1 cellular context compared by ENCODE assay signal in genomic region chr14:54440037-54440436, GRCh38.
TF ChIP-seq lines count a peak whose summit lies in the region.

No MANE protein-coding gene starts in this region.

TF ChIP-seq in H1, 55 proteins besides CTCF, POLR2A, EP300 and RAD21:
- TF ChIP-seq TAF7 (optimal IDR thresholded peaks at IDR 0.05; ENCODE audit: borderline replicate concordance, low read depth, low read length) (no peak), CEBPB (IDR thresholded peaks at IDR 0.05; ENCODE audit: low read depth, low read length) (no peak), CHD2 (IDR thresholded peaks at IDR 0.05; ENCODE audit: low read length) (no peak), SIRT6 (IDR thresholded peaks at IDR 0.05; ENCODE audit: low read length) (no peak), HDAC6 (IDR thresholded peaks at IDR 0.05; ENCODE audit: low read depth, low read length) (no peak), CHD7 (IDR thresholded peaks at IDR 0.05; ENCODE audit: insufficient replicate concordance, low read length) (no peak), KDM5A (IDR thresholded peaks at IDR 0.05; ENCODE audit: low read length) (no peak), SRF (IDR thresholded peaks at IDR 0.05; ENCODE audit: low read depth, low read length) (no peak), CREB1 (IDR thresholded peaks at IDR 0.05) (no peak), JUND (IDR thresholded peaks at IDR 0.05; ENCODE audit: low read length) (no peak), MAX (IDR thresholded peaks at IDR 0.05) (no peak), TBP (IDR thresholded peaks at IDR 0.05; ENCODE audit: low read depth, low read length) (no peak), SP4 (IDR thresholded peaks at IDR 0.05; ENCODE audit: low read length) (no peak), RNF2 (IDR thresholded peaks at IDR 0.05; ENCODE audit: borderline replicate concordance, low read depth, low read length, missing control alignments, poor library complexity, severe bottlenecking) (no peak), NANOG (IDR thresholded peaks at IDR 0.05; ENCODE audit: insufficient read depth, low read depth, low read length, poor library complexity, severe bottlenecking) (no peak), SIN3A (conservative IDR thresholded peaks at IDR 0.05 in 1 of 2, IDR thresholded peaks at IDR 0.05 in 1 of 2; ENCODE audit: low read depth in 1 of 2, low read length in 2 of 2) (no peak), JUN (IDR thresholded peaks at IDR 0.05; ENCODE audit: low read depth, low read length) (no peak), EGR1 (IDR thresholded peaks at IDR 0.05; ENCODE audit: borderline replicate concordance, low read depth, low read length) (no peak)
